ENCODE assay signal across 14 cellular contexts in genomic region chr14:55073856-55074255, GRCh38. TPM values are rescaled to one million over a fixed set of nuclear protein-coding genes. Genes with fewer than 3 reads are reported as not detected.
A peak's percentile ranks its signal among the peaks of the same experiment; 100 is the strongest.
DNase-seq lines count a peak whose midpoint lies in the region; ATAC-seq and TF ChIP-seq lines count a peak whose summit lies in the region.
"Had no signal": no experiment of that assay in that cellular context is flagged by ENCODE, and none has a peak within 500 bp of the region (broad histone marks: within the 10 kb centered on the region; RNA-seq: fewer than 3 reads in every experiment).

No MANE protein-coding gene starts in this region.

- TF ChIP-seq CTCF in mammary epithelial cell (conservative IDR thresholded peaks at IDR 0.05 in 1 of 2, IDR thresholded peaks at IDR 0.05 in 1 of 2; ENCODE audit: extremely low read depth in 1 of 2, insufficient read depth in 1 of 2, low read depth in 1 of 2, low read length in 2 of 2) (no peak), osteoblast (IDR thresholded peaks at IDR 0.05; ENCODE audit: extremely low read depth, low read depth, low read length) (no peak), endodermal cell (conservative IDR thresholded peaks at IDR 0.05) (no peak)

- ATAC-seq in activated CD4-positive, alpha-beta T cell treated with anti-CD3 and anti-CD28 coated beads for 36 hours = no peak
- ATAC-seq: gastrocnemius medialis, natural killer cell, right lobe of liver had no signal

- in situ Hi-C loops in mammary epithelial cell (cut with MboI; ENCODE audit: low sequenced_read_pairs in 2 of 2) = no loop called here

- peaks cover 15% of the 10 kb centered on the region for H3K4me1 Mint-ChIP-seq in endodermal cell
- peaks cover 31% of the 10 kb centered on the region for H3K4me1 Mint-ChIP-seq in activated naive CD4-positive, alpha-beta T cell treated with anti-CD3 and anti-CD28 coated beads for 36 hours (ENCODE audit: low read depth)
- H3K4me1 Mint-ChIP-seq in activated CD4-positive, alpha-beta T cell treated with anti-CD3 and anti-CD28 coated beads for 36 hours = peaks cover 35% of the 10 kb centered on the region

- H3K36me3 ChIP-seq in mammary epithelial cell (ENCODE audit: insufficient read depth, low read length) = no peaks in the 10 kb centered on the region
- peaks cover 6% of the 10 kb centered on the region for H3K36me3 ChIP-seq in osteoblast (ENCODE audit: insufficient read depth, low read length)
- H3K36me3 ChIP-seq in endodermal cell (ENCODE audit: control insufficient read depth, insufficient read depth, low read length) = peaks cover 5% of the 10 kb centered on the region
- H3K36me3 ChIP-seq: gastrocnemius medialis, right lobe of liver had no signal

- H3K27ac ChIP-seq in mammary epithelial cell (ENCODE audit: insufficient read depth, low read depth, low read length) (peak overlapping the region; percentile 100), osteoblast (ENCODE audit: low read depth, low read length) (peak overlapping the region; percentile 17), endodermal cell (ENCODE audit: low read depth, low read length) (no peak overlapping the region)
- H3K27ac ChIP-seq: coronary artery, gastrocnemius medialis, right lobe of liver had no signal

- peaks cover 51% of the 10 kb centered on the region for H3K4me1 ChIP-seq in mammary epithelial cell (ENCODE audit: insufficient read depth, low read length)
- H3K4me1 ChIP-seq in osteoblast (ENCODE audit: insufficient read depth, low read length) = peaks cover 50% of the 10 kb centered on the region
- peaks cover 6% of the 10 kb centered on the region for H3K4me1 ChIP-seq in endodermal cell (ENCODE audit: control insufficient read depth, insufficient read depth, low read length)
- H3K4me1 ChIP-seq: right lobe of liver had no signal

- H3K27me3 Mint-ChIP-seq in endodermal cell (ENCODE audit: insufficient read depth) = no peaks in the 10 kb centered on the region
- H3K27me3 Mint-ChIP-seq in activated naive CD4-positive, alpha-beta T cell treated with anti-CD3 and anti-CD28 coated beads for 36 hours (ENCODE audit: low read depth) = no peaks in the 10 kb centered on the region
- H3K27me3 Mint-ChIP-seq in activated CD4-positive, alpha-beta T cell treated with anti-CD3 and anti-CD28 coated beads for 36 hours = no peaks in the 10 kb centered on the region
- H3K27me3 Mint-ChIP-seq: CD4-positive, alpha-beta memory T cell had no signal

- CTCF ChIA-PET in mammary epithelial cell (lab: Charles Lee; ENCODE audit: low non-redundant PET) = no interaction called here
- CTCF ChIA-PET in activated naive CD4-positive, alpha-beta T cell treated with anti-CD3 and anti-CD28 coated beads for 36 hours (lab: Charles Lee) = interaction anchor here (1.3 kb wide), 1 partner anchor 22 kb away, joined by 3 read pairs; the partner anchor contains the start of gene MAPK1IP1L
- CTCF ChIA-PET in activated CD4-positive, alpha-beta T cell treated with anti-CD3 and anti-CD28 coated beads for 36 hours (lab: Charles Lee) = interaction anchor here (0.7 to 1.2 kb wide), 2 partner anchors 24 to 284 kb away, joined by 3 read pairs; no protein-coding TSS in a partner anchor

- H3K9me3 ChIP-seq in mammary epithelial cell (replicated peaks; ENCODE audit: insufficient read depth, low read length) = no peaks in the 10 kb centered on the region
- H3K9me3 ChIP-seq in osteoblast (ENCODE audit: low read depth, low read length) = no peaks in the 10 kb centered on the region
- H3K9me3 ChIP-seq in endodermal cell (ENCODE audit: control insufficient read depth, low read length) = no peaks in the 10 kb centered on the region
- H3K9me3 ChIP-seq: gastrocnemius medialis, right lobe of liver had no signal

- 17% methylated on average over 2 of the region's 2 CpGs for WGBS in mammary epithelial cell (ENCODE audit: low coverage, missing lambda C conversion rate)
- 95% methylated on average over 2 of the region's 2 CpGs; no CpG with 5 or more reads in 1 of the 2 experiments for WGBS in endodermal cell (ENCODE audit: insufficient coverage in 1 of 2, insufficient read length in 1 of 2), 2 experiments

- no peaks in the 10 kb centered on the region for H3K36me3 Mint-ChIP-seq in endodermal cell (ENCODE audit: low read depth)
- H3K36me3 Mint-ChIP-seq in activated naive CD4-positive, alpha-beta T cell treated with anti-CD3 and anti-CD28 coated beads for 36 hours (ENCODE audit: low read depth) = peaks cover 3% of the 10 kb centered on the region
- H3K36me3 Mint-ChIP-seq in activated CD4-positive, alpha-beta T cell treated with anti-CD3 and anti-CD28 coated beads for 36 hours (ENCODE audit: low read depth) = peaks cover 3% of the 10 kb centered on the region
- H3K36me3 Mint-ChIP-seq: CD4-positive, alpha-beta memory T cell; natural killer cell had no signal

- DNase-seq in GM03348 (ENCODE audit: low spot score) (peak; percentile 64), RPMI7951 (ENCODE audit: low read depth) (peak; percentile 64), mammary epithelial cell (peak; percentile 49), osteoblast (ENCODE audit: insufficient read length, low spot score, missing footprints) (no peak), endodermal cell (no peak), SW 1271 (lab: John Stamatoyannopoulos, UW) (no peak)
- DNase-seq in activated naive CD4-positive, alpha-beta T cell treated with anti-CD3 and anti-CD28 coated beads for 36 hours = no peak
- DNase-seq in activated CD4-positive, alpha-beta T cell treated with anti-CD3 and anti-CD28 coated beads for 36 hours = no peak
- DNase-seq: activated naive CD4-positive, alpha-beta T cell treated with Interleukin-2 at 50 U/mL for 16 hours; CD4-positive, alpha-beta memory T cell; gastrocnemius medialis; natural killer cell; right lobe of liver had no signal

- H2AFZ ChIP-seq in mammary epithelial cell (ENCODE audit: low read depth, low read length) = no peak overlapping the region
- no peak overlapping the region for H2AFZ ChIP-seq in osteoblast (ENCODE audit: low read length)

- dilution Hi-C loops in mammary epithelial cell (cut with HindIII; ENCODE audit: low sequenced_read_pairs) = no loop called here

- intact Hi-C loops in mammary epithelial cell (cut with micrococcal nuclease) = no loop called here
- intact Hi-C loops in activated naive CD4-positive, alpha-beta T cell treated with anti-CD3 and anti-CD28 coated beads for 36 hours (cut with micrococcal nuclease) = loop anchor here (5.0 kb wide), 1 partner anchor 258 kb away; no protein-coding TSS in a partner anchor
- intact Hi-C loops in activated CD4-positive, alpha-beta T cell treated with anti-CD3 and anti-CD28 coated beads for 36 hours (cut with DNase I, micrococcal nuclease) = no loop called here

- H3K27me3 ChIP-seq in mammary epithelial cell (ENCODE audit: insufficient read depth, low read length) (no peaks in the 10 kb centered on the region), osteoblast (ENCODE audit: insufficient read depth, low read length) (no peaks in the 10 kb centered on the region), endodermal cell (ENCODE audit: control insufficient read depth, insufficient read depth, low read length, poor library complexity, severe bottlenecking) (no peaks in the 10 kb centered on the region)
- H3K27me3 ChIP-seq: gastrocnemius medialis, right lobe of liver had no signal

- H4K20me1 ChIP-seq in mammary epithelial cell (ENCODE audit: insufficient read depth, low read length) = no peaks in the 10 kb centered on the region
- no peaks in the 10 kb centered on the region for H4K20me1 ChIP-seq in osteoblast (ENCODE audit: insufficient read depth, low read length)

- H3K9ac ChIP-seq in mammary epithelial cell (ENCODE audit: insufficient read depth, low read length) = peak overlapping the region; percentile 65
- no peak overlapping the region for H3K9ac ChIP-seq in endodermal cell (ENCODE audit: extremely low read depth, low read length, poor library complexity, severe bottlenecking)

- POLR2A ChIA-PET in activated CD4-positive, alpha-beta T cell treated with anti-CD3 and anti-CD28 coated beads for 36 hours (lab: Charles Lee) = no interaction called here

- no peak overlapping the region for H3K27ac Mint-ChIP-seq in endodermal cell
- no peak overlapping the region for H3K27ac Mint-ChIP-seq in activated naive CD4-positive, alpha-beta T cell treated with anti-CD3 and anti-CD28 coated beads for 36 hours
- H3K27ac Mint-ChIP-seq in activated CD4-positive, alpha-beta T cell treated with anti-CD3 and anti-CD28 coated beads for 36 hours = no peak overlapping the region

- no peaks in the 10 kb centered on the region for H3K9me3 Mint-ChIP-seq in endodermal cell
- no peaks in the 10 kb centered on the region for H3K9me3 Mint-ChIP-seq in activated naive CD4-positive, alpha-beta T cell treated with anti-CD3 and anti-CD28 coated beads for 36 hours
- H3K9me3 Mint-ChIP-seq in activated CD4-positive, alpha-beta T cell treated with anti-CD3 and anti-CD28 coated beads for 36 hours (ENCODE audit: low read depth) = no peaks in the 10 kb centered on the region
- H3K9me3 Mint-ChIP-seq: CD4-positive, alpha-beta memory T cell; natural killer cell had no signal

- H3K79me2 ChIP-seq in mammary epithelial cell (ENCODE audit: insufficient read depth, low read length) = peaks cover 2% of the 10 kb centered on the region
- no peaks in the 10 kb centered on the region for H3K79me2 ChIP-seq in osteoblast (ENCODE audit: insufficient read depth, low read length)

- H3K4me2 ChIP-seq in mammary epithelial cell (ENCODE audit: insufficient read depth, low read depth, low read length) (peak overlapping the region; percentile 20), osteoblast (ENCODE audit: insufficient read depth, low read length) (peak overlapping the region; percentile 71)

- no peak overlapping the region for H3K4me3 Mint-ChIP-seq in endodermal cell
- H3K4me3 Mint-ChIP-seq in activated naive CD4-positive, alpha-beta T cell treated with anti-CD3 and anti-CD28 coated beads for 36 hours = no peak overlapping the region
- H3K4me3 Mint-ChIP-seq in activated CD4-positive, alpha-beta T cell treated with anti-CD3 and anti-CD28 coated beads for 36 hours = no peak overlapping the region
- H3K4me3 Mint-ChIP-seq: natural killer cell had no signal

- no peak overlapping the region for H3K4me3 ChIP-seq in mammary epithelial cell (replicated peaks in 1 of 3; ENCODE audit: insufficient read depth in 1 of 3, low read depth in 2 of 3, low read length in 3 of 3)
- H3K4me3 ChIP-seq in osteoblast (ENCODE audit: insufficient read depth, low read length) = no peak overlapping the region
- no peak overlapping the region for H3K4me3 ChIP-seq in endodermal cell (ENCODE audit: low read length)
- H3K4me3 ChIP-seq: coronary artery, gastrocnemius medialis, right lobe of liver had no signal

- no TSS peak for BruUV-seq in mammary epithelial cell (replicated peaks; lab: Mats Ljungman, UMichigan)

RNA-seq across cellular contexts. Expression of gene MAPK1IP1L, which starts 22.4 kb away (rescaled TPM):
- total RNA-seq in RPMI7951 (2014; rRNA removed; shearing (Covaris generic)) = 61.9 and 64.5 TPM in 2 replicates
- total RNA-seq in mammary epithelial cell = 100 to 1,000 TPM in 1 of 2 donors, 10 to 100 TPM in 1; 48.2 to 108 TPM
- polyA plus RNA-seq in mammary epithelial cell = 134 TPM
- 100 TPM for polyA minus RNA-seq in mammary epithelial cell
- total RNA-seq in osteoblast = 37.4 and 42.0 TPM in 2 replicates
- 100 to 1,000 TPM; 122 to 153 TPM for total RNA-seq in endodermal cell
- polyA plus RNA-seq in endodermal cell (2013, experiment 1 of 2) = 124 TPM
- 111 TPM for polyA plus RNA-seq in endodermal cell (2013, experiment 2 of 2)
- total RNA-seq in activated naive CD4-positive, alpha-beta T cell treated with anti-CD3 and anti-CD28 coated beads for 36 hours = 10 to 100 TPM; 78.2 to 83.4 TPM
- total RNA-seq in activated CD4-positive, alpha-beta T cell treated with anti-CD3 and anti-CD28 coated beads for 36 hours = 100 to 1,000 TPM in 1 of 2 experiments, 10 to 100 TPM in 1; 98.6 to 180 TPM

RNA-seq across cellular contexts. Expression of gene SOCS4, which starts 46.8 kb away (rescaled TPM):
- 12.3 and 16.0 TPM in 2 replicates for total RNA-seq in RPMI7951 (2014; rRNA removed; shearing (Covaris generic))
- total RNA-seq in mammary epithelial cell (10 to 100 TPM; 25.2 to 35.4 TPM), osteoblast (15.6 and 16.8 TPM in 2 replicates), endodermal cell (10 to 100 TPM; 28.0 to 32.0 TPM)
- 9.5 TPM for polyA plus RNA-seq in mammary epithelial cell
- 20.7 TPM for polyA minus RNA-seq in mammary epithelial cell
- 18.8 TPM for polyA plus RNA-seq in endodermal cell (2013, experiment 1 of 2)
- polyA plus RNA-seq in endodermal cell (2013, experiment 2 of 2) = 18.8 TPM
- total RNA-seq in activated naive CD4-positive, alpha-beta T cell treated with anti-CD3 and anti-CD28 coated beads for 36 hours = 10 to 100 TPM; 17.7 to 17.9 TPM
- total RNA-seq in activated CD4-positive, alpha-beta T cell treated with anti-CD3 and anti-CD28 coated beads for 36 hours = 10 to 100 TPM; 18.4 to 21.3 TPM

RNA-seq across cellular contexts. Expression of gene WDHD1, which starts 47.0 kb away (rescaled TPM):
- total RNA-seq in RPMI7951 (2014; rRNA removed; shearing (Covaris generic)) = 16.8 and 18.0 TPM in 2 replicates
- total RNA-seq in mammary epithelial cell (10 to 100 TPM in 1 of 2 donors, 1 to 10 TPM in 1; 7.7 to 21.1 TPM), osteoblast (4.3 and 9.4 TPM in 2 replicates), endodermal cell (10 to 100 TPM; 63.4 to 99.3 TPM)
- polyA plus RNA-seq in mammary epithelial cell = 10.6 TPM
- 18.8 TPM for polyA minus RNA-seq in mammary epithelial cell
- polyA plus RNA-seq in endodermal cell (2013, experiment 1 of 2) = 34.0 TPM
- polyA plus RNA-seq in endodermal cell (2013, experiment 2 of 2) = 31.7 TPM
- total RNA-seq in activated naive CD4-positive, alpha-beta T cell treated with anti-CD3 and anti-CD28 coated beads for 36 hours = 10 to 100 TPM; 61.1 to 62.9 TPM
- 10 to 100 TPM; 64.4 to 71.1 TPM for total RNA-seq in activated CD4-positive, alpha-beta T cell treated with anti-CD3 and anti-CD28 coated beads for 36 hours

RNA-seq across cellular contexts. Expression of gene LGALS3, which starts 55.2 kb away (rescaled TPM):
- total RNA-seq in RPMI7951 (2014; rRNA removed; shearing (Covaris generic)) = 145 and 210 TPM in 2 replicates
- total RNA-seq in mammary epithelial cell = 100 to 1,000 TPM; 138 to 232 TPM
- polyA plus RNA-seq in mammary epithelial cell = 156 TPM
- 47.3 TPM for polyA minus RNA-seq in mammary epithelial cell
- 368 and 433 TPM in 2 replicates for total RNA-seq in osteoblast
- 1 to 10 TPM; 1.0 to 2.0 TPM for total RNA-seq in endodermal cell
- polyA plus RNA-seq in endodermal cell (2013, experiment 1 of 2) = 2.7 TPM
- 3.9 TPM for polyA plus RNA-seq in endodermal cell (2013, experiment 2 of 2)
- total RNA-seq in activated naive CD4-positive, alpha-beta T cell treated with anti-CD3 and anti-CD28 coated beads for 36 hours = 1 to 10 TPM; 1.1 to 1.3 TPM
- total RNA-seq in activated CD4-positive, alpha-beta T cell treated with anti-CD3 and anti-CD28 coated beads for 36 hours = 1 to 10 TPM; 6.5 to 7.8 TPM

Comparison
In these comparisons a context has a peak if more than half of its experiments do, and no peak if none do; other contexts are left out.
1. DNase-seq: peak in GM03348 (single experiment), RPMI7951 (single experiment) and mammary epithelial cell (single experiment); none in osteoblast (single experiment), endodermal cell (single experiment), activated naive CD4-positive, alpha-beta T cell treated with anti-CD3 and anti-CD28 coated beads for 36 hours (single experiment), SW 1271 (0 of 2) and activated CD4-positive, alpha-beta T cell treated with anti-CD3 and anti-CD28 coated beads for 36 hours (single experiment).